In the genomic region with DNA sequence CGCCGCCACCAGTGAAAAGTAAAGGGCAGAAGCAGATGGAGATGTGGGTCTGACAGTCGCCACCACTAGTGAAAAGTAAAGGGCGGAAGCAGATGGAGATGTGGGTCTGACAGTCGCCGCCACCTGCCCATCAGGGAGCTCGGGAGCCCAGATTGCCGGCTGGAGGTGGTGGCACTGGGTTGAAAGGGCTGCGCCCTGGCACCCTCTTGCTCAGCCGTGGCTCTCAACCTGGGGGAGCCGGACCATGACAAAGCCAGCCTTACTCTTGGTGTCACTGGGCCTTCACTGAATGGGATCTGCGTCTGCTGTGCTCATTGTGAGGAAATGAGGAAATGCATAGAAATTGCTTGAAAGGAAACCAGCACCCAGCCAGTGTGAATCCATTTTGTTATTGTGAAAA, we compare ENCODE assay signal across 16 cellular contexts. TPM values are rescaled to one million over a fixed set of nuclear protein-coding genes. Genes with fewer than 3 reads are reported as not detected.
DNase-seq lines count a peak whose midpoint lies in the region; ATAC-seq and TF ChIP-seq lines count a peak whose summit lies in the region.
"Had no signal": no experiment of that assay in that cellular context is flagged by ENCODE, and none has a peak within 500 bp of the region (broad histone marks: within the 10 kb centered on the region; RNA-seq: fewer than 3 reads in every experiment).

No MANE protein-coding gene starts in this region.

- peaks cover 13% of the 10 kb centered on the region for H3K4me1 ChIP-seq in lower lobe of right lung

- ATAC-seq in natural killer cell, result peak in 1 of 3 donors; percentile 22
- ATAC-seq in natural killer cell treated with Interleukin-12 subunit alpha and Interleukin-12 subunit beta and Interleukin-15 and Interleukin-18, amount 100 ng/mL, for 72 hours, result no peak
- ATAC-seq in lower lobe of right lung, result no peak

- DNase-seq in natural killer cell, result no peak
- DNase-seq in natural killer cell treated with Interleukin-12 subunit alpha and Interleukin-12 subunit beta and Interleukin-15 and Interleukin-18, amount 100 ng/mL, for 72 hours (ENCODE audit: low spot score), result no peak
- peak; percentile 4 for DNase-seq in MV-4-11 (lab: John Stamatoyannopoulos, UW)
- peak; percentile 19 for DNase-seq in lower lobe of right lung
- DNase-seq in activated T-helper 1 cell treated with anti-CD3 and anti-CD28 coated beads, Interleukin-12 subunit alpha, Interleukin-12 subunit beta, Interleukin-2, Interleukin-4 antibody, amounts not matched to agents 30 ng/mL and 10 ng/mL and 1 ng/mL, durations not matched to agents 14 hours and 24 hours and 36 hours (ENCODE audit: low spot score), result no peak
- DNase-seq in activated CD4-positive, CD25-positive, alpha-beta regulatory T cell treated with anti-CD3 and anti-CD28 coated beads, Interleukin-2, amount 50 U/mL, for 72 hours, result no peak
- DNase-seq in SW 1271 (lab: John Stamatoyannopoulos, UW), result no peak
- DNase-seq: Calu3; CD4-positive, CD25-positive, alpha-beta regulatory T cell; HCEC 1CT; KBM-7; NCI-H1436; NCI-H2029 treated with DMSO at 0.1 percent for 48 hours; NCI-H510A; NCI-H774 had no signal

- TF ChIP-seq CTCF in natural killer cell (IDR thresholded peaks at IDR 0.05) (no peak), lower lobe of right lung (IDR thresholded peaks at IDR 0.05) (no peak)

- H3K4me3 ChIP-seq in lower lobe of right lung, result no peak overlapping the region

- no peaks in the 10 kb centered on the region for H3K36me3 Mint-ChIP-seq in natural killer cell
- no peaks in the 10 kb centered on the region for H3K36me3 Mint-ChIP-seq in natural killer cell treated with Interleukin-12 subunit alpha and Interleukin-12 subunit beta and Interleukin-15 and Interleukin-18, amount 100 ng/mL, for 72 hours
- H3K36me3 Mint-ChIP-seq in activated T-helper 1 cell treated with anti-CD3 and anti-CD28 coated beads, Interleukin-12 subunit alpha, Interleukin-12 subunit beta, Interleukin-2, Interleukin-4 antibody, amounts not matched to agents 30 ng/mL and 10 ng/mL and 1 ng/mL, durations not matched to agents 14 hours and 24 hours and 36 hours (ENCODE audit: low read depth), result peaks cover 27% of the 10 kb centered on the region

- H3K27me3 Mint-ChIP-seq in natural killer cell (ENCODE audit: low read depth in 2 of 2), result no peaks in the 10 kb centered on the region
- no peaks in the 10 kb centered on the region for H3K27me3 Mint-ChIP-seq in natural killer cell treated with Interleukin-12 subunit alpha and Interleukin-12 subunit beta and Interleukin-15 and Interleukin-18, amount 100 ng/mL, for 72 hours
- no peaks in the 10 kb centered on the region for H3K27me3 Mint-ChIP-seq in activated T-helper 1 cell treated with anti-CD3 and anti-CD28 coated beads, Interleukin-12 subunit alpha, Interleukin-12 subunit beta, Interleukin-2, Interleukin-4 antibody, amounts not matched to agents 30 ng/mL and 10 ng/mL and 1 ng/mL, durations not matched to agents 14 hours and 24 hours and 36 hours (ENCODE audit: insufficient read depth)
- H3K27me3 Mint-ChIP-seq: CD4-positive, CD25-positive, alpha-beta regulatory T cell had no signal

- H3K36me3 ChIP-seq in lower lobe of right lung, result peaks cover 58% of the 10 kb centered on the region

- no peak overlapping the region for H3K4me3 Mint-ChIP-seq in natural killer cell
- no peak overlapping the region for H3K4me3 Mint-ChIP-seq in natural killer cell treated with Interleukin-12 subunit alpha and Interleukin-12 subunit beta and Interleukin-15 and Interleukin-18, amount 100 ng/mL, for 72 hours
- H3K4me3 Mint-ChIP-seq in activated T-helper 1 cell treated with anti-CD3 and anti-CD28 coated beads, Interleukin-12 subunit alpha, Interleukin-12 subunit beta, Interleukin-2, Interleukin-4 antibody, amounts not matched to agents 30 ng/mL and 10 ng/mL and 1 ng/mL, durations not matched to agents 14 hours and 24 hours and 36 hours, result no peak overlapping the region
- H3K4me3 Mint-ChIP-seq: CD4-positive, CD25-positive, alpha-beta regulatory T cell had no signal

- H3K27me3 ChIP-seq in lower lobe of right lung (ENCODE audit: low read depth), result no peaks in the 10 kb centered on the region

- no peaks in the 10 kb centered on the region for H3K9me3 Mint-ChIP-seq in natural killer cell
- H3K9me3 Mint-ChIP-seq in natural killer cell treated with Interleukin-12 subunit alpha and Interleukin-12 subunit beta and Interleukin-15 and Interleukin-18, amount 100 ng/mL, for 72 hours, result no peaks in the 10 kb centered on the region
- no peaks in the 10 kb centered on the region for H3K9me3 Mint-ChIP-seq in activated T-helper 1 cell treated with anti-CD3 and anti-CD28 coated beads, Interleukin-12 subunit alpha, Interleukin-12 subunit beta, Interleukin-2, Interleukin-4 antibody, amounts not matched to agents 30 ng/mL and 10 ng/mL and 1 ng/mL, durations not matched to agents 14 hours and 24 hours and 36 hours

- peak overlapping the region; percentile 54 to 74 for H3K27ac Mint-ChIP-seq in natural killer cell
- H3K27ac Mint-ChIP-seq in natural killer cell treated with Interleukin-12 subunit alpha and Interleukin-12 subunit beta and Interleukin-15 and Interleukin-18, amount 100 ng/mL, for 72 hours, result no peak overlapping the region
- no peak overlapping the region for H3K27ac Mint-ChIP-seq in activated T-helper 1 cell treated with anti-CD3 and anti-CD28 coated beads, Interleukin-12 subunit alpha, Interleukin-12 subunit beta, Interleukin-2, Interleukin-4 antibody, amounts not matched to agents 30 ng/mL and 10 ng/mL and 1 ng/mL, durations not matched to agents 14 hours and 24 hours and 36 hours

- peaks cover 25 to 36% of the 10 kb centered on the region in 2 donors for H3K4me1 Mint-ChIP-seq in natural killer cell
- H3K4me1 Mint-ChIP-seq in natural killer cell treated with Interleukin-12 subunit alpha and Interleukin-12 subunit beta and Interleukin-15 and Interleukin-18, amount 100 ng/mL, for 72 hours (ENCODE audit: low read depth in 2 of 2), result peaks cover 16 to 31% of the 10 kb centered on the region in 2 donors
- no peaks in the 10 kb centered on the region for H3K4me1 Mint-ChIP-seq in activated T-helper 1 cell treated with anti-CD3 and anti-CD28 coated beads, Interleukin-12 subunit alpha, Interleukin-12 subunit beta, Interleukin-2, Interleukin-4 antibody, amounts not matched to agents 30 ng/mL and 10 ng/mL and 1 ng/mL, durations not matched to agents 14 hours and 24 hours and 36 hours (ENCODE audit: low read depth)

- no peak overlapping the region for H3K27ac ChIP-seq in lower lobe of right lung
- H3K27ac ChIP-seq: RWPE1 had no signal

- H3K9me3 ChIP-seq in lower lobe of right lung, result no peaks in the 10 kb centered on the region

- intact Hi-C loops in natural killer cell (cut with micrococcal nuclease) (no loop called here), lower lobe of right lung (cut with DNase I) (no loop called here)
- intact Hi-C loops in activated T-helper 1 cell treated with anti-CD3 and anti-CD28 coated beads, Interleukin-12 subunit alpha, Interleukin-12 subunit beta, Interleukin-2, Interleukin-4 antibody, amounts not matched to agents 30 ng/mL and 10 ng/mL and 1 ng/mL, durations not matched to agents 14 hours and 24 hours and 36 hours (cut with micrococcal nuclease), result no loop called here

RNA-seq across cellular contexts. Expression of gene AP2A2, which starts 36.3 kb away (rescaled TPM):
- 100 to 1,000 TPM in 1 of 3 donors, 10 to 100 TPM in 2; 57.2 to 120 (median 82.9) TPM for total RNA-seq in natural killer cell
- total RNA-seq in natural killer cell treated with Interleukin-12 subunit alpha and Interleukin-12 subunit beta and Interleukin-15 and Interleukin-18, amount 100 ng/mL, for 72 hours, result 10 to 100 TPM; 51.6 to 75.1 TPM
- total RNA-seq in lower lobe of right lung, result 130 TPM
- total RNA-seq in activated T-helper 1 cell treated with anti-CD3 and anti-CD28 coated beads, Interleukin-12 subunit alpha, Interleukin-12 subunit beta, Interleukin-2, Interleukin-4 antibody, amounts not matched to agents 30 ng/mL and 10 ng/mL and 1 ng/mL, durations not matched to agents 14 hours and 24 hours and 36 hours, result 49.7 and 60.4 TPM in 2 replicates

RNA-seq across cellular contexts. Expression of gene CHID1, which starts 51.3 kb away (rescaled TPM):
- 10 to 100 TPM; 32.6 to 40.3 (median 33.2) TPM for total RNA-seq in natural killer cell
- 100 to 1,000 TPM in 1 of 2 donors, 10 to 100 TPM in 1; 64.8 to 115 TPM for total RNA-seq in natural killer cell treated with Interleukin-12 subunit alpha and Interleukin-12 subunit beta and Interleukin-15 and Interleukin-18, amount 100 ng/mL, for 72 hours
- 65.0 TPM for total RNA-seq in lower lobe of right lung
- 108 and 110 TPM in 2 replicates for total RNA-seq in activated T-helper 1 cell treated with anti-CD3 and anti-CD28 coated beads, Interleukin-12 subunit alpha, Interleukin-12 subunit beta, Interleukin-2, Interleukin-4 antibody, amounts not matched to agents 30 ng/mL and 10 ng/mL and 1 ng/mL, durations not matched to agents 14 hours and 24 hours and 36 hours

Comparison
In these comparisons a context has a peak if more than half of its experiments do, and no peak if none do; other contexts are left out.
1. H3K27ac Mint-ChIP-seq: peak in natural killer cell (2 of 2); none in natural killer cell treated with Interleukin-12 subunit alpha and Interleukin-12 subunit beta and Interleukin-15 and Interleukin-18, amount 100 ng/mL, for 72 hours (0 of 2) and activated T-helper 1 cell treated with anti-CD3 and anti-CD28 coated beads, Interleukin-12 subunit alpha, Interleukin-12 subunit beta, Interleukin-2, Interleukin-4 antibody, amounts not matched to agents 30 ng/mL and 10 ng/mL and 1 ng/mL, durations not matched to agents 14 hours and 24 hours and 36 hours (single experiment).
2. DNase-seq: peak in MV-4-11 (single experiment) and lower lobe of right lung (single experiment); none in natural killer cell (single experiment), natural killer cell treated with Interleukin-12 subunit alpha and Interleukin-12 subunit beta and Interleukin-15 and Interleukin-18, amount 100 ng/mL, for 72 hours (single experiment), activated T-helper 1 cell treated with anti-CD3 and anti-CD28 coated beads, Interleukin-12 subunit alpha, Interleukin-12 subunit beta, Interleukin-2, Interleukin-4 antibody, amounts not matched to agents 30 ng/mL and 10 ng/mL and 1 ng/mL, durations not matched to agents 14 hours and 24 hours and 36 hours (single experiment), activated CD4-positive, CD25-positive, alpha-beta regulatory T cell treated with anti-CD3 and anti-CD28 coated beads, Interleukin-2, amount 50 U/mL, for 72 hours (single experiment) and SW 1271 (0 of 2).